ENCODE assay signal across 17 cellular contexts in the genomic region with DNA sequence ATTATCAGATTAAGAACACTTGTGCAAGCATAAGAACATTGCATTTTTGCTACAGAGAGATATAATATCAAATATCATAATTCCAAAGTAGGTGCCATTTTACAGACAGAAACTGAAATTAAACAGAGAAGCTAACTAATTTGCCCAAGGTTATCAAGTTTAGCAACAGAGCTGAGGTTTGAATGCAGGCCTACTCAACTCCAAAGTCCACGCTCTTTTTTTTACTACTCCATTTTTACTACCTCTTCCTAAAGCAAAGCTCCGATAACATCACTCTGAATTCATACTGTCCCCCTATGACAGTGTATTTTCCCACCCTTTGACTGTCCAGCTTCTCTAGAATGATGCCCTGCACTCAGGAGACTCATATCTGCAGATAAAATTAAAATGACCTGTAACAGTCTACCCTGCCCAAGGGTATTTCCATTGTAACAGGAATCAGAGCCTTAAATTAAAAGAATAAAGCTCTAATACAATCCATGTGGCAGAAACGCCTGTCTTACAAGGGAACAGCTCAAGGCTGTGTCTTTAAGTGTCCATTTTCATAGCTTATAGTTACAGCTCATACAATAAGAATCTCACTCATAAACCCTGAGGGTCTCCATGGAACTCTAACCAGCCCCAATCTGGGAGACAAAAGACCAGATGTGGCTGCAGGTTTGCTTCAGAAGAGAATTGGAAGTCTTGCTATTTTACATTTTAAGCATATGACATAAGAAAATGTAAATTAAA. TPM values are rescaled to one million over a fixed set of nuclear protein-coding genes. Genes with fewer than 3 reads are reported as not detected.
A peak's percentile ranks its signal among the peaks of the same experiment; 100 is the strongest.
DNase-seq lines count a peak whose midpoint lies in the region; ATAC-seq, FAIRE-seq and TF ChIP-seq lines count a peak whose summit lies in the region.
"Had no signal": no experiment of that assay in that cellular context is flagged by ENCODE, and none has a peak within 500 bp of the region (broad histone marks: within the 10 kb centered on the region; RNA-seq: fewer than 3 reads in every experiment).

No MANE protein-coding gene starts in this region.

- H3K36me3 ChIP-seq in liver (ENCODE audit: control insufficient read depth in 4 of 4, insufficient read depth in 3 of 4, low read depth in 1 of 4, low read length in 3 of 4) (no peaks in the 10 kb centered on the region), HepG2 (replicated peaks in 1 of 2; ENCODE audit: control insufficient read depth in 1 of 2, insufficient read depth in 2 of 2, low read length in 2 of 2) (peaks cover 3 to 30% of the 10 kb centered on the region in 2 experiments), adipocyte (ENCODE audit: control insufficient read depth, insufficient read depth, low read length, severe bottlenecking) (peaks cover 24% of the 10 kb centered on the region), mucosa of descending colon (ENCODE audit: low read depth) (no peaks in the 10 kb centered on the region)
- H3K36me3 ChIP-seq: SJCRH30 had no signal

- TF ChIP-seq POLR2A in HepG2 (IDR thresholded peaks at IDR 0.05; ENCODE audit: insufficient read depth in 1 of 2, low read depth in 2 of 2, low read length in 2 of 2), result no peak

- ATAC-seq in HepG2, result no peak
- ATAC-seq in mucosa of descending colon, result peak; percentile 58
- ATAC-seq in HG02571 (IDR thresholded peaks at IDR 0.05; ENCODE audit: unreplicated experiment), result no peak

- H3K27me3 ChIP-seq in liver (ENCODE audit: control insufficient read depth in 4 of 4, insufficient read depth in 4 of 4, low read length in 3 of 4) (no peaks in the 10 kb centered on the region), HepG2 (ENCODE audit: control insufficient read depth in 1 of 2, insufficient read depth in 2 of 2, low read length in 2 of 2) (no peaks in the 10 kb centered on the region), adipocyte (replicated peaks; ENCODE audit: control insufficient read depth, insufficient read depth, low read length) (no peaks in the 10 kb centered on the region)
- H3K27me3 ChIP-seq: SJCRH30 had no signal

- H4K20me1 ChIP-seq in HepG2 (ENCODE audit: insufficient read depth, low read length), result no peaks in the 10 kb centered on the region

- CTCF ChIA-PET in HepG2 (lab: Yijun Ruan, JAX; ENCODE audit: low intra/inter-chr PET ratio, low total read pairs), result no interaction called here

- H3K27ac ChIP-seq in liver (ENCODE audit: low read depth in 1 of 2, low read length in 2 of 2) (peak overlapping the region; percentile 60 to 61), HepG2 (ENCODE audit: extremely low read length, insufficient read depth, low read length) (no peak overlapping the region)
- H3K27ac ChIP-seq: SJCRH30 had no signal

- POLR2A ChIA-PET in HepG2 (lab: Yijun Ruan, JAX), result interaction anchor here (0.6 to 1.4 kb wide), 4 partner anchors 12 to 68 kb away, joined by 3 to 4 read pairs (median 3); no protein-coding TSS in a partner anchor

- H3K4me3 ChIP-seq in liver (ENCODE audit: low read depth in 1 of 3, low read length in 3 of 3) (no peak overlapping the region), HepG2 (replicated peaks in 1 of 3; ENCODE audit: insufficient read depth in 1 of 3, low read depth in 2 of 3, low read length in 3 of 3) (no peak overlapping the region), adipocyte (ENCODE audit: low read length) (peak overlapping the region; percentile 54), mucosa of descending colon (no peak overlapping the region)
- H3K4me3 ChIP-seq: SJCRH30 had no signal

- DNase-seq in HepG2 (ENCODE audit: low spot score), result no peak
- peak; percentile 58 for DNase-seq in adipocyte (ENCODE audit: low read depth)
- DNase-seq in mucosa of descending colon, result no peak
- DNase-seq in NCI-H748 treated with DMSO at 0.1 percent for 48 hours (lab: John Stamatoyannopoulos, UW), result no peak
- no peak for DNase-seq in AML-193 (lab: John Stamatoyannopoulos, UW)
- DNase-seq in globus pallidus (ENCODE audit: low spot score), result no peak
- DNase-seq: CD4-positive, alpha-beta T cell; H7; KBM-7; NCI-H1105 treated with DMSO at 0.1 percent for 48 hours; NCI-H1694; NCI-H2081 treated with DMSO at 0.1 percent for 48 hours; NCI-H524; SJCRH30; SW 1271 had no signal

- no peak for FAIRE-seq in HepG2 (lab: Jason Lieb, UNC)

- TF ChIP-seq RAD21 in liver (IDR thresholded peaks at IDR 0.05) (no peak), HepG2 (CRISPR knock-in tag; IDR thresholded peaks at IDR 0.05) (no peak)

- H3K9ac ChIP-seq in liver (ENCODE audit: low read depth in 1 of 2, low read length in 2 of 2), result peak overlapping the region in 1 of 2 donors; percentile 75
- no peak overlapping the region for H3K9ac ChIP-seq in HepG2 (ENCODE audit: insufficient read depth, low read depth, low read length)
- H3K9ac ChIP-seq in adipocyte (ENCODE audit: low read length), result peak overlapping the region; percentile 85

- 63% methylated on average over 3 of the region's 3 CpGs for WGBS in liver
- 94% methylated on average over 3 of the region's 3 CpGs for WGBS in HepG2 (ENCODE audit: low lambda C conversion rate)

- H3K4me1 ChIP-seq in liver (ENCODE audit: control insufficient read depth in 4 of 4, insufficient read depth in 4 of 4, low read length in 3 of 4) (peaks cover 5 to 48% (median 39%) of the 10 kb centered on the region in 4 donors), HepG2 (ENCODE audit: insufficient read depth, low read length) (peaks cover 19% of the 10 kb centered on the region), adipocyte (ENCODE audit: control insufficient read depth, insufficient read depth, low read length) (peaks cover 76% of the 10 kb centered on the region), mucosa of descending colon (ENCODE audit: low read depth) (no peaks in the 10 kb centered on the region)
- H3K4me1 ChIP-seq: SJCRH30 had no signal

- H3K9me3 ChIP-seq in liver (ENCODE audit: control insufficient read depth in 4 of 4, low read length in 3 of 4), result no peaks in the 10 kb centered on the region
- no peaks in the 10 kb centered on the region for H3K9me3 ChIP-seq in HepG2 (ENCODE audit: low read length)
- no peaks in the 10 kb centered on the region for H3K9me3 ChIP-seq in adipocyte (ENCODE audit: control insufficient read depth, low read length)
- no peaks in the 10 kb centered on the region for H3K9me3 ChIP-seq in mucosa of descending colon
- H3K9me3 ChIP-seq: SJCRH30 had no signal

- no TSS peak for BruUV-seq in HepG2 (replicated peaks; lab: Mats Ljungman, UMichigan)

- H2AFZ ChIP-seq in HepG2 (ENCODE audit: low read length), result no peak overlapping the region

- in situ Hi-C loops in HepG2 (cut with HindIII; ENCODE audit: extremely low pct_ligation_motif_present, low pct_unique_long_range_greater_than_20kb), result loop anchor here (10.0 kb wide), 1 partner anchor 380 kb away; no protein-coding TSS in a partner anchor

- no peaks in the 10 kb centered on the region for H3K79me2 ChIP-seq in HepG2 (ENCODE audit: insufficient read depth, low read length)

- TF ChIP-seq EP300 in HepG2 (IDR thresholded peaks at IDR 0.05; ENCODE audit: low read depth in 2 of 2, low read length in 2 of 2) (no peak), HepG2 (CRISPR knock-in tag; IDR thresholded peaks at IDR 0.05; ENCODE audit: borderline replicate concordance) (no peak)

- TF ChIP-seq CTCF in liver (IDR thresholded peaks at IDR 0.05; ENCODE audit: low read depth, low read length, missing input control), result no peak
- no peak for TF ChIP-seq CTCF in HepG2 (CRISPR knock-in tag; IDR thresholded peaks at IDR 0.05)
- TF ChIP-seq CTCF in mucosa of descending colon (IDR thresholded peaks at IDR 0.05), result no peak

- intact Hi-C loops in HepG2 (cut with micrococcal nuclease; ENCODE audit: unreplicated experiment), result no loop called here
- intact Hi-C loops in mucosa of descending colon (cut with DNase I, micrococcal nuclease), result loop anchor here in 1 of 2 donors (10.0 kb wide), 2 partner anchors 50 to 250 kb away; no protein-coding TSS in a partner anchor

- no peak overlapping the region for H3K4me2 ChIP-seq in HepG2 (ENCODE audit: low read depth, low read length)

RNA-seq across cellular contexts. Expression of gene ALG9, which starts 36.8 kb away (rescaled TPM):
- total RNA-seq in liver (10 to 100 TPM; 25.5 to 36.3 TPM), HepG2 (2016; rRNA removed; fragmentation: Illumina TruSeq; extraction: Trizol) (24.4 and 39.4 TPM in 2 replicates), mucosa of descending colon (10 to 100 TPM; 16.7 to 29.3 (median 21.1) TPM)
- polyA plus RNA-seq in liver (10 to 100 TPM; 13.7 to 14.9 TPM), HepG2 (2011; rRNA removed) (33.8 and 40.6 TPM in 2 replicates)
- 18.6 and 19.8 TPM in 2 replicates for total RNA-seq in HepG2 (2016; cell fraction: cytosol; rRNA removed; fragmentation: Illumina TruSeq; extraction: Trizol; ENCODE audit: low read depth)
- 25.1 and 39.1 TPM in 2 replicates for total RNA-seq in HepG2 (2016; cell fraction: insoluble cytoplasmic fraction; rRNA removed; fragmentation: Illumina TruSeq; extraction: Trizol)
- 28.3 and 30.8 TPM in 2 replicates for total RNA-seq in HepG2 (2016; cell fraction: membrane; rRNA removed; fragmentation: Illumina TruSeq; extraction: Trizol)
- total RNA-seq in HepG2 (2016; cell fraction: nucleus; rRNA removed; fragmentation: Illumina TruSeq; extraction: Trizol), result 31.7 and 38.6 TPM in 2 replicates
- polyA plus RNA-seq in HepG2 (2011; cell fraction: cytosol; rRNA removed), result 25.7 and 32.6 TPM in 2 replicates
- 52.6 and 59.8 TPM in 2 replicates for polyA plus RNA-seq in HepG2 (2011; cell fraction: nucleus; rRNA removed)
- polyA plus RNA-seq in HepG2 (2012), result 25.2 and 28.4 TPM in 2 replicates
- 10.2 and 12.4 TPM in 2 replicates for polyA plus RNA-seq in HepG2 (2016; cell fraction: cytosol; fragmentation: Illumina TruSeq; extraction: Trizol; ENCODE audit: low read depth)
- 15.6 and 18.2 TPM in 2 replicates for polyA plus RNA-seq in HepG2 (2016; cell fraction: insoluble cytoplasmic fraction; fragmentation: Illumina TruSeq; extraction: Trizol; ENCODE audit: low read depth)
- 19.2 and 23.0 TPM in 2 replicates for polyA plus RNA-seq in HepG2 (2016; cell fraction: membrane; fragmentation: Illumina TruSeq; extraction: Trizol; ENCODE audit: low read depth)
- 37.0 and 41.3 TPM in 2 replicates for polyA plus RNA-seq in HepG2 (2016; cell fraction: nucleus; fragmentation: Illumina TruSeq; extraction: Trizol; ENCODE audit: insufficient read depth, low read depth)
- 46.1 and 69.1 TPM in 2 replicates for polyA minus RNA-seq in HepG2 (2011; rRNA and poly(A)+ RNA removed; ENCODE audit: low replicate concordance)
- polyA minus RNA-seq in HepG2 (2011; cell fraction: cytosol; rRNA and poly(A)+ RNA removed), result 34.0 and 38.6 TPM in 2 replicates
- 65.0 and 65.9 TPM in 2 replicates for polyA minus RNA-seq in HepG2 (2011; cell fraction: nucleus; rRNA and poly(A)+ RNA removed)

RNA-seq across cellular contexts. Expression of gene FDXACB1, which starts 44.4 kb away (rescaled TPM):
- total RNA-seq in liver (1 to 10 TPM; 1.3 to 2.3 TPM), HepG2 (2016; rRNA removed; fragmentation: Illumina TruSeq; extraction: Trizol) (3.4 and 5.5 TPM in 2 replicates), mucosa of descending colon (1 to 10 TPM; 1.7 to 2.7 (median 2.3) TPM)
- polyA plus RNA-seq in liver (1 to 10 TPM in 1 of 2 donors, under 1 TPM in 1; 0.95 to 1.3 TPM), HepG2 (2011; rRNA removed) (1.1 and 1.2 TPM in 2 replicates)
- total RNA-seq in HepG2 (2016; cell fraction: cytosol; rRNA removed; fragmentation: Illumina TruSeq; extraction: Trizol; ENCODE audit: low read depth), result 0.61 and 0.79 TPM in 2 replicates
- 3.7 and 5.0 TPM in 2 replicates for total RNA-seq in HepG2 (2016; cell fraction: insoluble cytoplasmic fraction; rRNA removed; fragmentation: Illumina TruSeq; extraction: Trizol)
- total RNA-seq in HepG2 (2016; cell fraction: membrane; rRNA removed; fragmentation: Illumina TruSeq; extraction: Trizol), result 2.2 and 2.8 TPM in 2 replicates
- total RNA-seq in HepG2 (2016; cell fraction: nucleus; rRNA removed; fragmentation: Illumina TruSeq; extraction: Trizol), result 2.6 and 2.8 TPM in 2 replicates
- 0.59 and 0.86 TPM in 2 replicates for polyA plus RNA-seq in HepG2 (2011; cell fraction: cytosol; rRNA removed)
- 0.71 and 1.1 TPM in 2 replicates for polyA plus RNA-seq in HepG2 (2011; cell fraction: nucleus; rRNA removed)
- polyA plus RNA-seq in HepG2 (2012), result 0.97 and 0.98 TPM in 2 replicates
- polyA plus RNA-seq in HepG2 (2016; cell fraction: cytosol; fragmentation: Illumina TruSeq; extraction: Trizol; ENCODE audit: low read depth), result 0.36 and 0.42 TPM in 2 replicates
- 3.0 and 3.3 TPM in 2 replicates for polyA plus RNA-seq in HepG2 (2016; cell fraction: insoluble cytoplasmic fraction; fragmentation: Illumina TruSeq; extraction: Trizol; ENCODE audit: low read depth)
- polyA plus RNA-seq in HepG2 (2016; cell fraction: membrane; fragmentation: Illumina TruSeq; extraction: Trizol; ENCODE audit: low read depth), result 1.2 TPM in 2 replicates
- polyA plus RNA-seq in HepG2 (2016; cell fraction: nucleus; fragmentation: Illumina TruSeq; extraction: Trizol; ENCODE audit: insufficient read depth, low read depth), result 3.3 and 3.6 TPM in 2 replicates
- polyA minus RNA-seq in HepG2 (2011; rRNA and poly(A)+ RNA removed; ENCODE audit: low replicate concordance), result 0.80 and 1.9 TPM in 2 replicates
- 0.97 and 0.99 TPM in 2 replicates for polyA minus RNA-seq in HepG2 (2011; cell fraction: cytosol; rRNA and poly(A)+ RNA removed)
- 1.5 and 1.7 TPM in 2 replicates for polyA minus RNA-seq in HepG2 (2011; cell fraction: nucleus; rRNA and poly(A)+ RNA removed)

RNA-seq across cellular contexts. Expression of gene CFAP68, which starts 44.7 kb away (rescaled TPM):
- 1 to 10 TPM; 6.2 to 8.2 TPM for total RNA-seq in liver
- 10 to 100 TPM; 19.3 to 27.8 TPM for polyA plus RNA-seq in liver
- total RNA-seq in HepG2 (2016; rRNA removed; fragmentation: Illumina TruSeq; extraction: Trizol), result 22.2 and 23.9 TPM in 2 replicates
- total RNA-seq in HepG2 (2016; cell fraction: cytosol; rRNA removed; fragmentation: Illumina TruSeq; extraction: Trizol; ENCODE audit: low read depth), result 19.0 and 21.8 TPM in 2 replicates
- 20.6 and 27.8 TPM in 2 replicates for total RNA-seq in HepG2 (2016; cell fraction: insoluble cytoplasmic fraction; rRNA removed; fragmentation: Illumina TruSeq; extraction: Trizol)
- 34.5 and 36.6 TPM in 2 replicates for total RNA-seq in HepG2 (2016; cell fraction: membrane; rRNA removed; fragmentation: Illumina TruSeq; extraction: Trizol)
- total RNA-seq in HepG2 (2016; cell fraction: nucleus; rRNA removed; fragmentation: Illumina TruSeq; extraction: Trizol), result 9.7 and 12.0 TPM in 2 replicates
- 25.6 and 26.3 TPM in 2 replicates for polyA plus RNA-seq in HepG2 (2011; rRNA removed)
- polyA plus RNA-seq in HepG2 (2011; cell fraction: cytosol; rRNA removed), result 14.9 and 18.5 TPM in 2 replicates
- polyA plus RNA-seq in HepG2 (2011; cell fraction: nucleus; rRNA removed), result 5.4 and 9.9 TPM in 2 replicates
- polyA plus RNA-seq in HepG2 (2012), result 27.0 and 32.4 TPM in 2 replicates
- polyA plus RNA-seq in HepG2 (2016; cell fraction: cytosol; fragmentation: Illumina TruSeq; extraction: Trizol; ENCODE audit: low read depth), result 44.6 and 49.4 TPM in 2 replicates
- polyA plus RNA-seq in HepG2 (2016; cell fraction: insoluble cytoplasmic fraction; fragmentation: Illumina TruSeq; extraction: Trizol; ENCODE audit: low read depth), result 40.7 and 45.8 TPM in 2 replicates
- 53.9 and 57.5 TPM in 2 replicates for polyA plus RNA-seq in HepG2 (2016; cell fraction: membrane; fragmentation: Illumina TruSeq; extraction: Trizol; ENCODE audit: low read depth)
- polyA plus RNA-seq in HepG2 (2016; cell fraction: nucleus; fragmentation: Illumina TruSeq; extraction: Trizol; ENCODE audit: insufficient read depth, low read depth), result 17.7 and 23.1 TPM in 2 replicates
- polyA minus RNA-seq in HepG2 (2011; rRNA and poly(A)+ RNA removed; ENCODE audit: low replicate concordance), result 3.1 and 8.5 TPM in 2 replicates
- polyA minus RNA-seq in HepG2 (2011; cell fraction: cytosol; rRNA and poly(A)+ RNA removed), result 4.7 and 5.3 TPM in 2 replicates
- 3.1 and 6.0 TPM in 2 replicates for polyA minus RNA-seq in HepG2 (2011; cell fraction: nucleus; rRNA and poly(A)+ RNA removed)
- total RNA-seq in mucosa of descending colon, result 10 to 100 TPM; 12.2 to 26.4 (median 19.1) TPM
